Comparison of ENCODE assay signal across 9 cellular contexts in genomic region chr4:40199999-40200880, GRCh38. TPM values are rescaled to one million over a fixed set of nuclear protein-coding genes. Genes with fewer than 3 reads are reported as not detected.
A peak's percentile ranks its signal among the peaks of the same experiment; 100 is the strongest.
DNase-seq lines count a peak whose midpoint lies in the region; ATAC-seq, FAIRE-seq and TF ChIP-seq lines count a peak whose summit lies in the region.
"Had no signal": no experiment of that assay in that cellular context is flagged by ENCODE, and none has a peak within 500 bp of the region (broad histone marks: within the 10 kb centered on the region; RNA-seq: fewer than 3 reads in every experiment).

No MANE protein-coding gene starts in this region.

- no peak for FAIRE-seq in HepG2 (lab: Jason Lieb, UNC)
- FAIRE-seq in frontal cortex (lab: Jason Lieb, UNC) = no peak

- TF ChIP-seq CTCF in liver (IDR thresholded peaks at IDR 0.05; ENCODE audit: low read depth, low read length, missing input control) (no peak), HepG2 (CRISPR knock-in tag; IDR thresholded peaks at IDR 0.05) (no peak)

- POLR2A ChIA-PET in HepG2 (lab: Yijun Ruan, JAX) = no interaction called here

- ATAC-seq in HepG2 (no peak), HG03175 (IDR thresholded peaks at IDR 0.05; ENCODE audit: unreplicated experiment) (peak; percentile 62)

- DNase-seq in HepG2 (ENCODE audit: low spot score) (no peak), frontal cortex (ENCODE audit: low spot score in 2 of 2) (no peak), NCI-H1694 treated with DMSO at 0.1 percent for 48 hours (lab: John Stamatoyannopoulos, UW) (no peak)
- peak; percentile 82 for DNase-seq in T-helper 2 cell treated with Interferon-gamma antibody and Interleukin-4, amounts not matched to agents 5 μg/mL and 100 μg/mL, for 36 hours (ENCODE audit: low spot score)
- DNase-seq in central memory CD4-positive, alpha-beta T cell = peak; percentile 70
- DNase-seq in stimulated activated CD4-positive, alpha-beta T cell treated with anti-CD3 and anti-CD28 coated beads, TNF-alpha, amount 100 ng/mL, for 48 hours (ENCODE audit: low read depth in 3 of 3) = peak; percentile 51 to 71 (median 56)

- H3K4me3 Mint-ChIP-seq in T-helper 2 cell treated with Interferon-gamma antibody and Interleukin-4, amounts not matched to agents 5 μg/mL and 100 μg/mL, for 36 hours = peak overlapping the region; percentile 95

- no peaks in the 10 kb centered on the region for H4K20me1 ChIP-seq in HepG2 (ENCODE audit: insufficient read depth, low read length)

- H3K27ac Mint-ChIP-seq in T-helper 2 cell treated with Interferon-gamma antibody and Interleukin-4, amounts not matched to agents 5 μg/mL and 100 μg/mL, for 36 hours = peak overlapping the region; percentile 97

- in situ Hi-C loops in HepG2 (cut with HindIII; ENCODE audit: extremely low pct_ligation_motif_present, low pct_unique_long_range_greater_than_20kb) = no loop called here

- H3K9ac ChIP-seq in liver (ENCODE audit: low read depth in 1 of 2, low read length in 2 of 2) (peak overlapping the region in 1 of 2 donors; percentile 80), HepG2 (ENCODE audit: insufficient read depth, low read depth, low read length) (no peak overlapping the region)

- peaks cover 78% of the 10 kb centered on the region for H3K36me3 Mint-ChIP-seq in T-helper 2 cell treated with Interferon-gamma antibody and Interleukin-4, amounts not matched to agents 5 μg/mL and 100 μg/mL, for 36 hours (ENCODE audit: low read depth)

- H3K4me1 ChIP-seq in liver (ENCODE audit: control insufficient read depth in 4 of 4, insufficient read depth in 4 of 4, low read length in 3 of 4) (no peaks in the 10 kb centered on the region), HepG2 (ENCODE audit: insufficient read depth, low read length) (peaks cover 18% of the 10 kb centered on the region)

- BruUV-seq in HepG2 (replicated peaks; lab: Mats Ljungman, UMichigan) = no TSS peak

- H3K36me3 ChIP-seq in liver (ENCODE audit: control insufficient read depth in 4 of 4, insufficient read depth in 3 of 4, low read depth in 1 of 4, low read length in 3 of 4) = no peaks in the 10 kb centered on the region
- no peaks in the 10 kb centered on the region for H3K36me3 ChIP-seq in HepG2 (replicated peaks in 1 of 2; ENCODE audit: control insufficient read depth in 1 of 2, insufficient read depth in 2 of 2, low read length in 2 of 2)

- intact Hi-C loops in HepG2 (cut with micrococcal nuclease; ENCODE audit: unreplicated experiment) = no loop called here

- H3K9me3 ChIP-seq in liver (ENCODE audit: control insufficient read depth in 4 of 4, low read length in 3 of 4) (no peaks in the 10 kb centered on the region), HepG2 (ENCODE audit: low read length) (no peaks in the 10 kb centered on the region)

- no peak for TF ChIP-seq EP300 in HepG2 (IDR thresholded peaks at IDR 0.05; ENCODE audit: low read depth in 2 of 2, low read length in 2 of 2)
- TF ChIP-seq EP300 in HepG2 (CRISPR knock-in tag; IDR thresholded peaks at IDR 0.05; ENCODE audit: borderline replicate concordance) = no peak

- H2AFZ ChIP-seq in HepG2 (ENCODE audit: low read length) = no peak overlapping the region

- CTCF ChIA-PET in HepG2 (lab: Yijun Ruan, JAX; ENCODE audit: low intra/inter-chr PET ratio, low total read pairs) = no interaction called here

- no peaks in the 10 kb centered on the region for H3K9me3 Mint-ChIP-seq in T-helper 2 cell treated with Interferon-gamma antibody and Interleukin-4, amounts not matched to agents 5 μg/mL and 100 μg/mL, for 36 hours

- peaks cover 49% of the 10 kb centered on the region for H3K4me1 Mint-ChIP-seq in T-helper 2 cell treated with Interferon-gamma antibody and Interleukin-4, amounts not matched to agents 5 μg/mL and 100 μg/mL, for 36 hours (ENCODE audit: low read depth)

- TF ChIP-seq RAD21 in liver (IDR thresholded peaks at IDR 0.05) (no peak), HepG2 (CRISPR knock-in tag; IDR thresholded peaks at IDR 0.05) (no peak)

- H3K27me3 Mint-ChIP-seq in T-helper 2 cell treated with Interferon-gamma antibody and Interleukin-4, amounts not matched to agents 5 μg/mL and 100 μg/mL, for 36 hours (ENCODE audit: low read depth) = no peaks in the 10 kb centered on the region

- H3K4me3 ChIP-seq in liver (ENCODE audit: low read depth in 1 of 3, low read length in 3 of 3) (no peak overlapping the region), HepG2 (replicated peaks in 1 of 3; ENCODE audit: insufficient read depth in 1 of 3, low read depth in 2 of 3, low read length in 3 of 3) (no peak overlapping the region)

- H3K4me2 ChIP-seq in HepG2 (ENCODE audit: low read depth, low read length) = no peak overlapping the region

- TF ChIP-seq POLR2A in HepG2 (IDR thresholded peaks at IDR 0.05; ENCODE audit: insufficient read depth in 1 of 2, low read depth in 2 of 2, low read length in 2 of 2) = no peak

- H3K27ac ChIP-seq in liver (ENCODE audit: low read depth in 1 of 2, low read length in 2 of 2) (peak overlapping the region; percentile 30 to 40), HepG2 (ENCODE audit: extremely low read length, insufficient read depth, low read length) (no peak overlapping the region)
- H3K27ac ChIP-seq: C4-2B had no signal

- H3K79me2 ChIP-seq in HepG2 (ENCODE audit: insufficient read depth, low read length) = no peaks in the 10 kb centered on the region

- WGBS in liver = 73% methylated on average over 15 of the region's 15 CpGs
- WGBS in HepG2 (ENCODE audit: low lambda C conversion rate) = 68% methylated on average over 15 of the region's 15 CpGs

- H3K27me3 ChIP-seq in liver (ENCODE audit: control insufficient read depth in 4 of 4, insufficient read depth in 4 of 4, low read length in 3 of 4) (no peaks in the 10 kb centered on the region), HepG2 (ENCODE audit: control insufficient read depth in 1 of 2, insufficient read depth in 2 of 2, low read length in 2 of 2) (peaks cover 0 to 9% of the 10 kb centered on the region in 2 experiments; a peak in 2 of 5 replicates)

TF ChIP-seq in liver, 16 proteins besides CTCF, POLR2A, EP300 and RAD21 (continues in another document):
- no peak for TF ChIP-seq ATF3 (IDR thresholded peaks at IDR 0.05)
- no peak for TF ChIP-seq EGR1 (IDR thresholded peaks at IDR 0.05; ENCODE audit: low read depth in 2 of 2)

TF ChIP-seq in HepG2, 621 proteins besides CTCF, POLR2A, EP300 and RAD21:
- no peak for TF ChIP-seq ZNF20 (CRISPR knock-in tag; IDR thresholded peaks at IDR 0.05)
- no peak for TF ChIP-seq ZNF503 (CRISPR knock-in tag; IDR thresholded peaks at IDR 0.05)

RNA-seq across cellular contexts. Expression of gene RHOH, which starts 3.4 kb away (rescaled TPM):
- total RNA-seq in liver (1 to 10 TPM; 1.8 to 2.3 TPM), HepG2 (2016; rRNA removed; fragmentation: Illumina TruSeq; extraction: Trizol) (not detected in 2 replicates), frontal cortex (0.41 TPM)
- polyA plus RNA-seq in liver (under 1 TPM; 0.56 to 0.75 TPM), HepG2 (2011; rRNA removed) (0.22 and 0.57 TPM in 2 replicates)
- not detected in 2 replicates for total RNA-seq in HepG2 (2016; cell fraction: cytosol; rRNA removed; fragmentation: Illumina TruSeq; extraction: Trizol; ENCODE audit: low read depth)
- 0.06 TPM in 1 of 2 replicates, not detected in the other for total RNA-seq in HepG2 (2016; cell fraction: insoluble cytoplasmic fraction; rRNA removed; fragmentation: Illumina TruSeq; extraction: Trizol)
- total RNA-seq in HepG2 (2016; cell fraction: membrane; rRNA removed; fragmentation: Illumina TruSeq; extraction: Trizol) = not detected in 2 replicates
- not detected in 2 replicates for total RNA-seq in HepG2 (2016; cell fraction: nucleus; rRNA removed; fragmentation: Illumina TruSeq; extraction: Trizol)
- 0.21 and 0.59 TPM in 2 replicates for polyA plus RNA-seq in HepG2 (2011; cell fraction: cytosol; rRNA removed)
- polyA plus RNA-seq in HepG2 (2011; cell fraction: nucleus; rRNA removed) = 0.38 and 0.48 TPM in 2 replicates
- polyA plus RNA-seq in HepG2 (2012) = 0.11 and 0.48 TPM in 2 replicates
- not detected in 2 replicates for polyA plus RNA-seq in HepG2 (2016; cell fraction: cytosol; fragmentation: Illumina TruSeq; extraction: Trizol; ENCODE audit: low read depth)
- polyA plus RNA-seq in HepG2 (2016; cell fraction: insoluble cytoplasmic fraction; fragmentation: Illumina TruSeq; extraction: Trizol; ENCODE audit: low read depth) = 0.21 TPM in 1 of 2 replicates, not detected in the other
- polyA plus RNA-seq in HepG2 (2016; cell fraction: membrane; fragmentation: Illumina TruSeq; extraction: Trizol; ENCODE audit: low read depth) = not detected in 2 replicates
- not detected in 2 replicates for polyA plus RNA-seq in HepG2 (2016; cell fraction: nucleus; fragmentation: Illumina TruSeq; extraction: Trizol; ENCODE audit: insufficient read depth, low read depth)
- polyA minus RNA-seq in HepG2 (2011; rRNA and poly(A)+ RNA removed; ENCODE audit: low replicate concordance) = 0.82 TPM in 1 of 2 replicates, not detected in the other
- 0.30 TPM in 1 of 2 replicates, not detected in the other for polyA minus RNA-seq in HepG2 (2011; cell fraction: cytosol; rRNA and poly(A)+ RNA removed)
- polyA minus RNA-seq in HepG2 (2011; cell fraction: nucleus; rRNA and poly(A)+ RNA removed) = 0.13 and 0.87 TPM in 2 replicates

Comparison
In these comparisons a context has a peak if more than half of its experiments do, and no peak if none do; other contexts are left out.
1. DNase-seq: peak in T-helper 2 cell treated with Interferon-gamma antibody and Interleukin-4, amounts not matched to agents 5 μg/mL and 100 μg/mL, for 36 hours (single experiment), central memory CD4-positive, alpha-beta T cell (single experiment) and stimulated activated CD4-positive, alpha-beta T cell treated with anti-CD3 and anti-CD28 coated beads, TNF-alpha, amount 100 ng/mL, for 48 hours (3 of 3); none in HepG2 (single experiment), frontal cortex (0 of 2) and NCI-H1694 treated with DMSO at 0.1 percent for 48 hours (single experiment).